In genomic region chr5:25823330-25823873, GRCh38 we compare ENCODE assay signal across 23 cellular contexts.
"Had no signal": no experiment of that assay in that cellular context is flagged by ENCODE, and none has a peak within 500 bp of the region (broad histone marks: within the 10 kb centered on the region; RNA-seq: fewer than 3 reads in every experiment).

No MANE protein-coding gene starts in this region.

- ATAC-seq: HepG2 had no signal

- H3K27me3 ChIP-seq: MG63 had no signal

- H3K9me3 ChIP-seq: MG63, SK-N-SH had no signal

- H3K4me3 ChIP-seq: MG63 had no signal

- DNase-seq: IMR-90, Karpas-422, KG1, MG63, NCI-H1092, NCI-H1105 treated with DMSO at 0.1 percent for 48 hours, NCI-H1417 treated with DMSO at 0.1 percent for 48 hours, NCI-H146, NCI-H1694 treated with DMSO at 0.1 percent for 48 hours, NCI-H1930, NCI-H2081, NCI-H2107, NCI-H2227 treated with DMSO at 0.1 percent for 48 hours, NCI-H446, NCI-H510A, NCI-H524 treated with DMSO at 0.1 percent for 48 hours, NCI-H69, NCI-H774, RPMI8226, SHP77, SK-N-SH, SW 1271 had no signal

- H3K36me3 ChIP-seq: MG63 had no signal
